Comparison of ENCODE assay signal across 9 cellular contexts in the genomic region with DNA sequence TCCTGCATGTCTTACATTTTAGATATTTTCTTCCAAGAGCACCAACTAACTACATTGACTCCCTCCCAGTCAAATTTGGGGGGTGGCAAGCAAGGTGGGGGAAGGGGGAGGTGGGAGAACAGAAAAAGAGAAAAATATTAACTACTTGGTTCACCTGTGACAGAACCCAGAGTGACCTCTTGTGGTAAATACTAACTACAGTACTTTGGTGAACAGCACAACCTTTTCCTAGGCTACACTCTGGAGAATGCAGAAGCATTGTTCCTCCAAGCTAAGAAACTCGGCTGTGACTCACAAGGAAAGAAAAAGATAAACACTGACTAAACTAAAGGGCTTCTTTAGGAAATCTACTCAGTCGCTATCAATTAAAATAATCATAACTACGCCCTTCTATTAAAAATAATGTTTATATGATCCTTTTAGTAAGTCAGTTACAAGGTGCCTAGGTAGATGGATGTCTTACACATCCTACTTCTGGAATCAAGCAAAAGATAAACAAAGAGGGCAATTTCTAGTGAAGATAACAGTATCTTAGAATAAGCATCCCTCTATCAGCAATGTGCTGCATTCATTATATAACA. TPM values are rescaled to one million over a fixed set of nuclear protein-coding genes. Genes with fewer than 3 reads are reported as not detected.
DNase-seq lines count a peak whose midpoint lies in the region; ATAC-seq, FAIRE-seq and TF ChIP-seq lines count a peak whose summit lies in the region.
"Had no signal": no experiment of that assay in that cellular context is flagged by ENCODE, and none has a peak within 500 bp of the region (broad histone marks: within the 10 kb centered on the region; RNA-seq: fewer than 3 reads in every experiment).

No MANE protein-coding gene starts in this region.

- H3K27me3 Mint-ChIP-seq in T-helper 17 cell, result peaks cover 14% of the 10 kb centered on the region

- ATAC-seq in RWPE2 (ENCODE audit: low read depth) (peak; percentile 98), T-helper 17 cell (no peak), gastrocnemius medialis (no peak)

- no peak overlapping the region for H3K27ac Mint-ChIP-seq in T-helper 17 cell
- H3K27ac Mint-ChIP-seq: T-helper 1 cell treated with Interleukin-12 subunit alpha and Interleukin-12 subunit beta and Interleukin-4 antibody, amounts not matched to agents 30 μg/mL and 1 μg/mL, for 36 hours had no signal

- H3K9me3 ChIP-seq in RWPE2 (ENCODE audit: severe bottlenecking) (no peaks in the 10 kb centered on the region), T-helper 17 cell (ENCODE audit: control insufficient read depth, low read length, poor library complexity, severe bottlenecking) (no peaks in the 10 kb centered on the region), gastrocnemius medialis (no peaks in the 10 kb centered on the region), suprapubic skin (no peaks in the 10 kb centered on the region)

- intact Hi-C loops in gastrocnemius medialis (cut with DNase I; ENCODE audit: low total_unique reads), result no loop called here

- no peaks in the 10 kb centered on the region for H3K4me1 ChIP-seq in RWPE2 (ENCODE audit: insufficient read depth, poor library complexity, severe bottlenecking)
- H3K4me1 ChIP-seq in gastrocnemius medialis, result no peaks in the 10 kb centered on the region
- peaks cover under 1% of the 10 kb centered on the region for H3K4me1 ChIP-seq in suprapubic skin

- TF ChIP-seq CTCF in RWPE2 (IDR thresholded peaks at IDR 0.05; ENCODE audit: poor library complexity, severe bottlenecking) (peak; percentile 96), gastrocnemius medialis (IDR thresholded peaks at IDR 0.05 in 4 of 5, conservative IDR thresholded peaks at IDR 0.05 in 1 of 5) (no peak), suprapubic skin (IDR thresholded peaks at IDR 0.05) (no peak)

- H3K36me3 ChIP-seq in RWPE2 (ENCODE audit: low read depth), result no peaks in the 10 kb centered on the region
- no peaks in the 10 kb centered on the region for H3K36me3 ChIP-seq in gastrocnemius medialis
- no peaks in the 10 kb centered on the region for H3K36me3 ChIP-seq in suprapubic skin

- H3K4me1 Mint-ChIP-seq in T-helper 17 cell, result no peaks in the 10 kb centered on the region

- 35% methylated on average over 3 of the region's 3 CpGs for WGBS in suprapubic skin

- in situ Hi-C loops in KBM-7 (cut with MboI; ENCODE audit: low pct_unique_long_range_greater_than_20kb, low sequenced_read_pairs) (no loop called here), gastrocnemius medialis (cut with MboI; ENCODE audit: low sequenced_read_pairs in 4 of 4) (no loop called here)

- H3K4me3 Mint-ChIP-seq in T-helper 17 cell, result no peak overlapping the region
- H3K4me3 Mint-ChIP-seq: T-helper 1 cell treated with Interleukin-12 subunit alpha and Interleukin-12 subunit beta and Interleukin-4 antibody, amounts not matched to agents 30 μg/mL and 1 μg/mL, for 36 hours had no signal

- H3K27me3 ChIP-seq in RWPE2 (ENCODE audit: insufficient read depth, poor library complexity, severe bottlenecking) (peaks cover 22% of the 10 kb centered on the region), gastrocnemius medialis (peaks cover 16 to 23% (median 18%) of the 10 kb centered on the region in 3 donors), suprapubic skin (peaks cover 26% of the 10 kb centered on the region)

- no peaks in the 10 kb centered on the region for H3K36me3 Mint-ChIP-seq in T-helper 17 cell (ENCODE audit: low read depth)

- DNase-seq in COR-L47 (lab: John Stamatoyannopoulos, UW) (peak; percentile 68), KBM-7 (peak; percentile 3), RWPE2 (ENCODE audit: low spot score) (no peak), iPS-NIHi11 (ENCODE audit: low spot score) (peak; percentile 24), T-helper 17 cell (no peak), gastrocnemius medialis (no peak), suprapubic skin (ENCODE audit: low spot score in 2 of 2) (no peak), GM12891 (ENCODE audit: insufficient read length, low spot score) (no peak)

- TF ChIP-seq EP300 in suprapubic skin (IDR thresholded peaks at IDR 0.05), result no peak

- no peak overlapping the region for H3K4me3 ChIP-seq in RWPE2 (ENCODE audit: severe bottlenecking)
- no peak overlapping the region for H3K4me3 ChIP-seq in gastrocnemius medialis
- H3K4me3 ChIP-seq in suprapubic skin, result no peak overlapping the region

- H3K27ac ChIP-seq in RWPE2 (ENCODE audit: poor library complexity, severe bottlenecking) (no peak overlapping the region), gastrocnemius medialis (no peak overlapping the region), suprapubic skin (no peak overlapping the region)

- no peak for FAIRE-seq in GM12891 (lab: Jason Lieb, UNC)

- TF ChIP-seq POLR2A in gastrocnemius medialis (IDR thresholded peaks at IDR 0.05) (no peak), suprapubic skin (IDR thresholded peaks at IDR 0.05) (no peak), GM12891 (IDR thresholded peaks at IDR 0.05; ENCODE audit: low read depth, low read length) (no peak)

TF ChIP-seq in GM12891, 5 proteins besides CTCF, POLR2A, EP300 and RAD21:
- TF ChIP-seq TAF1 (IDR thresholded peaks at IDR 0.05; ENCODE audit: low read depth, low read length), result no peak
- TF ChIP-seq POU2F2 (IDR thresholded peaks at IDR 0.05; ENCODE audit: low read depth, low read length), result no peak
- no peak for TF ChIP-seq POLR2AphosphoS5 (IDR thresholded peaks at IDR 0.05; ENCODE audit: low read depth, low read length)
- TF ChIP-seq SPI1 (IDR thresholded peaks at IDR 0.05; ENCODE audit: low read depth, low read length), result no peak
- no peak for TF ChIP-seq PAX5 (IDR thresholded peaks at IDR 0.05; ENCODE audit: insufficient read depth, low read length, severe bottlenecking)

RNA-seq across cellular contexts. Expression of a gene that starts 5.4 kb away (rescaled TPM):
- total RNA-seq in T-helper 17 cell, result not detected
- not detected for total RNA-seq in gastrocnemius medialis
- total RNA-seq in suprapubic skin, result under 1 TPM in 2 of 4 donors, not detected in 2; 0.31 to 0.79 TPM
- polyA plus RNA-seq in GM12891 (2012; ENCODE audit: low read depth, missing spikeins), result not detected

Comparison
In these comparisons a context has a peak if more than half of its experiments do, and no peak if none do; other contexts are left out.
1. DNase-seq: peak in COR-L47 (single experiment), KBM-7 (single experiment) and iPS-NIHi11 (single experiment); none in RWPE2 (single experiment), T-helper 17 cell (0 of 3), gastrocnemius medialis (0 of 2), suprapubic skin (0 of 2) and GM12891 (single experiment).